ENCODE assay signal across 2 cellular contexts in the genomic region with DNA sequence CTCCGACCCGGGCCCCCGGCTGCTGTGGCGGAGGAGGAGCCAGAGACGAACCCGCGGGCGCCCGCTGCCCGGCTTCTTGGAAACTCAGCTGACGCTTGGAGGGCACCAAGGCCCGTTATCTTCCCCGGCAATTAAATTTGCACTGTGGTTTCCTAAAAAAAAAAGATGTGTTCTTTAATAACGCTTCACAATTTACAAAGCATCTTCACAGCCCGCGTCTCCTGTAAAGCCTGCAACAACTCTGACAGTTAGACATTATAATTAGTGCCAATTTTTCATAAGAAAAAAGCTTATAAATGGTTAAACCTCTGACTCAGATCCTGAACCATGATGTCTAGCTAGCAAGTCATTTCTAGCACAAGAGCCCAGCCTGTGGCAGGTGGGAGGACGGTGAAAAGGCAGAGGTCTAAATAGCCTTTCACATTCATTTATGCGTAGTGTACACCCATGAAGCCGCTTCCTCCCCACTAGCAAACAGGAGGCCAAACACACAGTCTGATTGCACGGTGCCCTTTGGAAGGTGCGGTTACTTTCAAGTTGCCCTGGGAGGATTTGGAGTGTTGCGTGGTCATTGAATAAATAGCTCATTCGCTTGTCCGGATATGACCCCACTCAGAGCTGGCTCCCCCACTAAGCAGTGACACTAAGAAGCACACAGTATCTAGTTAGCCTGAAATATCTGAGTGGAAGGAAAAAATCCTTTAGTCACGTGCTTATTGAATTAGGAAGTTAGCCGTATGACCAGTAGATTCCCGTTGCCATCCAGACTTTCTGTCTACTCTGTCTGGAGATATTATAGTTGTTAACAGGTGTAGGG.
TF ChIP-seq lines count a peak whose summit lies in the region.

No MANE protein-coding gene starts in this region.

TF ChIP-seq in HEK293, 187 proteins besides CTCF, POLR2A, EP300 and RAD21 (continued from another document and continues in another):
- no peak for TF ChIP-seq ZNF488 (tag by site-specific recombination; IDR thresholded peaks at IDR 0.05)
- 0 out of 2 replicates have a peak, but pooled peaks have one; percentile 33 for TF ChIP-seq ZFP37 (tag by site-specific recombination; IDR thresholded peaks at IDR 0.05)
- TF ChIP-seq, protein P1, sequence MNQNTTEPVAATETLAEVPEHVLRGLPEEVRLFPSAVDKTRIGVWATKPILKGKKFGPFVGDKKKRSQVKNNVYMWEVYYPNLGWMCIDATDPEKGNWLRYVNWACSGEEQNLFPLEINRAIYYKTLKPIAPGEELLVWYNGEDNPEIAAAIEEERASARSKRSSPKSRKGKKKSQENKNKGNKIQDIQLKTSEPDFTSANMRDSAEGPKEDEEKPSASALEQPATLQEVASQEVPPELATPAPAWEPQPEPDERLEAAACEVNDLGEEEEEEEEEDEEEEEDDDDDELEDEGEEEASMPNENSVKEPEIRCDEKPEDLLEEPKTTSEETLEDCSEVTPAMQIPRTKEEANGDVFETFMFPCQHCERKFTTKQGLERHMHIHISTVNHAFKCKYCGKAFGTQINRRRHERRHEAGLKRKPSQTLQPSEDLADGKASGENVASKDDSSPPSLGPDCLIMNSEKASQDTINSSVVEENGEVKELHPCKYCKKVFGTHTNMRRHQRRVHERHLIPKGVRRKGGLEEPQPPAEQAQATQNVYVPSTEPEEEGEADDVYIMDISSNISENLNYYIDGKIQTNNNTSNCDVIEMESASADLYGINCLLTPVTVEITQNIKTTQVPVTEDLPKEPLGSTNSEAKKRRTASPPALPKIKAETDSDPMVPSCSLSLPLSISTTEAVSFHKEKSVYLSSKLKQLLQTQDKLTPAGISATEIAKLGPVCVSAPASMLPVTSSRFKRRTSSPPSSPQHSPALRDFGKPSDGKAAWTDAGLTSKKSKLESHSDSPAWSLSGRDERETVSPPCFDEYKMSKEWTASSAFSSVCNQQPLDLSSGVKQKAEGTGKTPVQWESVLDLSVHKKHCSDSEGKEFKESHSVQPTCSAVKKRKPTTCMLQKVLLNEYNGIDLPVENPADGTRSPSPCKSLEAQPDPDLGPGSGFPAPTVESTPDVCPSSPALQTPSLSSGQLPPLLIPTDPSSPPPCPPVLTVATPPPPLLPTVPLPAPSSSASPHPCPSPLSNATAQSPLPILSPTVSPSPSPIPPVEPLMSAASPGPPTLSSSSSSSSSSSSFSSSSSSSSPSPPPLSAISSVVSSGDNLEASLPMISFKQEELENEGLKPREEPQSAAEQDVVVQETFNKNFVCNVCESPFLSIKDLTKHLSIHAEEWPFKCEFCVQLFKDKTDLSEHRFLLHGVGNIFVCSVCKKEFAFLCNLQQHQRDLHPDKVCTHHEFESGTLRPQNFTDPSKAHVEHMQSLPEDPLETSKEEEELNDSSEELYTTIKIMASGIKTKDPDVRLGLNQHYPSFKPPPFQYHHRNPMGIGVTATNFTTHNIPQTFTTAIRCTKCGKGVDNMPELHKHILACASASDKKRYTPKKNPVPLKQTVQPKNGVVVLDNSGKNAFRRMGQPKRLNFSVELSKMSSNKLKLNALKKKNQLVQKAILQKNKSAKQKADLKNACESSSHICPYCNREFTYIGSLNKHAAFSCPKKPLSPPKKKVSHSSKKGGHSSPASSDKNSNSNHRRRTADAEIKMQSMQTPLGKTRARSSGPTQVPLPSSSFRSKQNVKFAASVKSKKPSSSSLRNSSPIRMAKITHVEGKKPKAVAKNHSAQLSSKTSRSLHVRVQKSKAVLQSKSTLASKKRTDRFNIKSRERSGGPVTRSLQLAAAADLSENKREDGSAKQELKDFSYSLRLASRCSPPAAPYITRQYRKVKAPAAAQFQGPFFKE (tag by site-specific recombination; IDR thresholded peaks at IDR 0.05; ENCODE audit: borderline replicate concordance), result no peak
- no peak for TF ChIP-seq ZNF354C (tag by site-specific recombination; IDR thresholded peaks at IDR 0.05; ENCODE audit: borderline replicate concordance, low read depth)
- peak; percentile 34; the same call in 1 of the 2 replicates for TF ChIP-seq ZEB2 (tag by site-specific recombination; IDR thresholded peaks at IDR 0.05)
- TF ChIP-seq ZNF514 (tag by site-specific recombination; IDR thresholded peaks at IDR 0.05), result no peak
- TF ChIP-seq, protein P2, sequence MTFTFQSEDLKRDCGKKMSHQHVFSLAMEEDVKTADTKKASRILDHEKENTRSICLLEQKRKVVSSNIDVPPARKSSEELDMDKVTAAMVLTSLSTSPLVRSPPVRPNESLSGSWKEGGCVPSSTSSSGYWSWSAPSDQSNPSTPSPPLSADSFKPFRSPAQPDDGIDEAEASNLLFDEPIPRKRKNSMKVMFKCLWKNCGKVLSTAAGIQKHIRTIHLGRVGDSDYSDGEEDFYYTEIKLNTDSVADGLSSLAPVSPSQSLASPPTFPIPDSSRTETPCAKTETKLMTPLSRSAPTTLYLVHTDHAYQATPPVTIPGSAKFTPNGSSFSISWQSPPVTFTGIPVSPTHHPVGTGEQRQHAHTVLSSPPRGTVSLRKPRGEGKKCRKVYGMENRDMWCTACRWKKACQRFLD (tag by site-specific recombination; IDR thresholded peaks at IDR 0.05), result no peak
- no peak for TF ChIP-seq ZBTB7A (tag by site-specific recombination; IDR thresholded peaks at IDR 0.05; ENCODE audit: low read depth)
- no peak for TF ChIP-seq ZNF24 (tag by site-specific recombination; IDR thresholded peaks at IDR 0.05)
- no peak for TF ChIP-seq ZNF184 (tag by site-specific recombination; IDR thresholded peaks at IDR 0.05)
- TF ChIP-seq, protein P3, sequence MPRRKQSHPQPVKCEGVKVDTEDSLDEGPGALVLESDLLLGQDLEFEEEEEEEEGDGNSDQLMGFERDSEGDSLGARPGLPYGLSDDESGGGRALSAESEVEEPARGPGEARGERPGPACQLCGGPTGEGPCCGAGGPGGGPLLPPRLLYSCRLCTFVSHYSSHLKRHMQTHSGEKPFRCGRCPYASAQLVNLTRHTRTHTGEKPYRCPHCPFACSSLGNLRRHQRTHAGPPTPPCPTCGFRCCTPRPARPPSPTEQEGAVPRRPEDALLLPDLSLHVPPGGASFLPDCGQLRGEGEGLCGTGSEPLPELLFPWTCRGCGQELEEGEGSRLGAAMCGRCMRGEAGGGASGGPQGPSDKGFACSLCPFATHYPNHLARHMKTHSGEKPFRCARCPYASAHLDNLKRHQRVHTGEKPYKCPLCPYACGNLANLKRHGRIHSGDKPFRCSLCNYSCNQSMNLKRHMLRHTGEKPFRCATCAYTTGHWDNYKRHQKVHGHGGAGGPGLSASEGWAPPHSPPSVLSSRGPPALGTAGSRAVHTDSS (tag by site-specific recombination; IDR thresholded peaks at IDR 0.05), result no peak
- no peak for TF ChIP-seq KLF16 (tag by site-specific recombination; IDR thresholded peaks at IDR 0.05)
- no peak for TF ChIP-seq ZNF645 (tag by site-specific recombination; IDR thresholded peaks at IDR 0.05)
- no peak for TF ChIP-seq ZNF596 (tag by site-specific recombination; IDR thresholded peaks at IDR 0.05)

TF ChIP-seq in HepG2, 621 proteins besides CTCF, POLR2A, EP300 and RAD21 (continued from another document and continues in another):
- TF ChIP-seq ZHX2 (IDR thresholded peaks at IDR 0.05; ENCODE audit: low read depth) (no peak), ZHX2 (CRISPR knock-in tag; IDR thresholded peaks at IDR 0.05; ENCODE audit: borderline replicate concordance) (peak; percentile 71; the same call in 1 of the 2 replicates), ZNF296 (CRISPR knock-in tag; conservative IDR thresholded peaks at IDR 0.05) (no peak), ZNF234 (CRISPR knock-in tag; conservative IDR thresholded peaks at IDR 0.05) (no peak), E2F1 (CRISPR knock-in tag; IDR thresholded peaks at IDR 0.05) (peak; percentile 56; the same call in 1 of the 2 replicates), ZNF205 (CRISPR knock-in tag; IDR thresholded peaks at IDR 0.05) (peak; percentile 93), PLRG1 (conservative IDR thresholded peaks at IDR 0.05) (no peak), ZNF891 (CRISPR knock-in tag; IDR thresholded peaks at IDR 0.05) (no peak; the same call in 1 of the 2 replicates), MIXL1 (CRISPR knock-in tag; IDR thresholded peaks at IDR 0.05) (peak; percentile 96), TP53 (CRISPR knock-in tag; conservative IDR thresholded peaks at IDR 0.05) (peak; percentile 72; the same call in 1 of the 2 replicates)
- TF ChIP-seq, protein P4, sequence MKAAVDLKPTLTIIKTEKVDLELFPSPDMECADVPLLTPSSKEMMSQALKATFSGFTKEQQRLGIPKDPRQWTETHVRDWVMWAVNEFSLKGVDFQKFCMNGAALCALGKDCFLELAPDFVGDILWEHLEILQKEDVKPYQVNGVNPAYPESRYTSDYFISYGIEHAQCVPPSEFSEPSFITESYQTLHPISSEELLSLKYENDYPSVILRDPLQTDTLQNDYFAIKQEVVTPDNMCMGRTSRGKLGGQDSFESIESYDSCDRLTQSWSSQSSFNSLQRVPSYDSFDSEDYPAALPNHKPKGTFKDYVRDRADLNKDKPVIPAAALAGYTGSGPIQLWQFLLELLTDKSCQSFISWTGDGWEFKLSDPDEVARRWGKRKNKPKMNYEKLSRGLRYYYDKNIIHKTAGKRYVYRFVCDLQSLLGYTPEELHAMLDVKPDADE (CRISPR knock-in tag; IDR thresholded peaks at IDR 0.05), result 0 out of 2 replicates have a peak, but pooled peaks have one; percentile 51
